Comparison of ENCODE assay signal across 22 cellular contexts in the genomic region with DNA sequence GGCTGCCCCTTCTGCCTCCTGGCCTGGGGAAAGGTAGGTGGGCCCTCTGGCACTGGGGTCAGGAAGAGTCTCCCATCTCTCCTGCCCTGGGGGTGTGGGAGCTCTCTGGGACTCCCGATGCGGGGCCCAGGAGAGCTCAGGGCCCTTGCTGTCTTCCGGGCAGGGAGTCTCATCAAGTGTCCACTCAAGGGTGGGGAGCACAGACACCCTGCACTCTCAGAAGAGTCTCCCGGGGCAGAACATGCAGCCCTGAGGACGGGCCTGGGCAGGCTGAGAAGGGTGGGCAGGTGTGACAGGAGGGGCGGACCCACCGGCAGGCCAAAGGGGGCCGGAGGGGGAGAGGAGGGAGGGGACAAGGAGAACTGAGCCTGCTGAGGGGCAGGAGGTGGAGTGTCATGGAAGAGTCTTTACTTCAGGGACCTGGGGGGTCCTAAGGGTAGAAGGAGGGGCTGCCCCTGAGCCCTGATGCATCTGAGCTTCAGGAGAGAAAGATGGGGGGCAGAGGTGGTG. TPM values are rescaled to one million over a fixed set of nuclear protein-coding genes. Genes with fewer than 3 reads are reported as not detected.
"Had no signal": no experiment of that assay in that cellular context is flagged by ENCODE, and none has a peak within 500 bp of the region (broad histone marks: within the 10 kb centered on the region; RNA-seq: fewer than 3 reads in every experiment).

No MANE protein-coding gene starts in this region.

- H3K27me3 ChIP-seq: gastrocnemius medialis, right atrium auricular region had no signal

- ATAC-seq: gastrocnemius medialis; lower lobe of right lung; naive thymus-derived CD4-positive, alpha-beta T cell had no signal

- H3K4me3 ChIP-seq: esophagus muscularis mucosa, gastrocnemius medialis, left ventricle myocardium inferior, lower lobe of right lung, right atrium auricular region, sigmoid colon, skin epidermis, stomach, thoracic aorta had no signal

- H3K36me3 ChIP-seq: esophagus muscularis mucosa, gastrocnemius medialis, left ventricle myocardium inferior, lower lobe of right lung, right atrium auricular region, sigmoid colon, stomach, thoracic aorta had no signal

- DNase-seq: effector memory CD4-positive, alpha-beta T cell; gastrocnemius medialis; immature natural killer cell; left ventricle myocardium inferior; lower lobe of right lung; mesendoderm; naive thymus-derived CD4-positive, alpha-beta T cell; posterior cingulate gyrus; sigmoid colon; stimulated activated naive CD4-positive, alpha-beta T cell; stomach had no signal

- H3K36me3 Mint-ChIP-seq: immature natural killer cell; naive thymus-derived CD4-positive, alpha-beta T cell; type B pancreatic cell had no signal

- H3K27ac Mint-ChIP-seq: immature natural killer cell; naive thymus-derived CD4-positive, alpha-beta T cell; type B pancreatic cell had no signal

- H3K27me3 Mint-ChIP-seq: type B pancreatic cell had no signal

- H3K4me3 Mint-ChIP-seq: immature natural killer cell; naive thymus-derived CD4-positive, alpha-beta T cell; type B pancreatic cell had no signal

- H3K9me3 ChIP-seq: esophagus muscularis mucosa, gastrocnemius medialis, left ventricle myocardium inferior, lower lobe of right lung, right atrium auricular region, sigmoid colon, stomach, thoracic aorta had no signal

- H3K9me3 Mint-ChIP-seq: immature natural killer cell, type B pancreatic cell had no signal

- H3K27ac ChIP-seq: epithelial cell of prostate, esophagus muscularis mucosa, gastrocnemius medialis, left ventricle myocardium inferior, lower lobe of right lung, right atrium auricular region, sigmoid colon, skin epidermis, stomach, thoracic aorta had no signal

RNA-seq across cellular contexts. Expression of gene PKMYT1, which starts 8.4 kb away (rescaled TPM):
- polyA plus RNA-seq: naive thymus-derived CD4-positive, alpha-beta T cell had no signal

RNA-seq across cellular contexts. Expression of gene CLDN9, which starts 24.1 kb away (rescaled TPM):
- total RNA-seq: fibroblast of villous mesenchyme, mononuclear cell, osteocyte, sigmoid colon, stomach had no signal
- polyA plus RNA-seq: immature natural killer cell; keratinocyte; naive thymus-derived CD4-positive, alpha-beta T cell; neural cell had no signal

RNA-seq across cellular contexts. Expression of gene KREMEN2, which starts 24.6 kb away (rescaled TPM):
- total RNA-seq: gastrocnemius medialis; left ventricle myocardium inferior; lower lobe of right lung; mononuclear cell; naive thymus-derived CD4-positive, alpha-beta T cell; osteocyte; right atrium auricular region; sigmoid colon; thoracic aorta had no signal
- polyA plus RNA-seq: immature natural killer cell; naive thymus-derived CD4-positive, alpha-beta T cell had no signal

RNA-seq across cellular contexts. Expression of gene CLDN6, which starts 29.3 kb away (rescaled TPM):
- total RNA-seq: esophagus muscularis mucosa; fibroblast of villous mesenchyme; left ventricle myocardium inferior; lower lobe of right lung; mononuclear cell; naive thymus-derived CD4-positive, alpha-beta T cell; right atrium auricular region; sigmoid colon; stomach; thoracic aorta had no signal
- polyA plus RNA-seq: immature natural killer cell; keratinocyte; naive thymus-derived CD4-positive, alpha-beta T cell; neural cell; sigmoid colon; stomach had no signal
